8 cellular contexts compared by ENCODE assay signal in the genomic region with DNA sequence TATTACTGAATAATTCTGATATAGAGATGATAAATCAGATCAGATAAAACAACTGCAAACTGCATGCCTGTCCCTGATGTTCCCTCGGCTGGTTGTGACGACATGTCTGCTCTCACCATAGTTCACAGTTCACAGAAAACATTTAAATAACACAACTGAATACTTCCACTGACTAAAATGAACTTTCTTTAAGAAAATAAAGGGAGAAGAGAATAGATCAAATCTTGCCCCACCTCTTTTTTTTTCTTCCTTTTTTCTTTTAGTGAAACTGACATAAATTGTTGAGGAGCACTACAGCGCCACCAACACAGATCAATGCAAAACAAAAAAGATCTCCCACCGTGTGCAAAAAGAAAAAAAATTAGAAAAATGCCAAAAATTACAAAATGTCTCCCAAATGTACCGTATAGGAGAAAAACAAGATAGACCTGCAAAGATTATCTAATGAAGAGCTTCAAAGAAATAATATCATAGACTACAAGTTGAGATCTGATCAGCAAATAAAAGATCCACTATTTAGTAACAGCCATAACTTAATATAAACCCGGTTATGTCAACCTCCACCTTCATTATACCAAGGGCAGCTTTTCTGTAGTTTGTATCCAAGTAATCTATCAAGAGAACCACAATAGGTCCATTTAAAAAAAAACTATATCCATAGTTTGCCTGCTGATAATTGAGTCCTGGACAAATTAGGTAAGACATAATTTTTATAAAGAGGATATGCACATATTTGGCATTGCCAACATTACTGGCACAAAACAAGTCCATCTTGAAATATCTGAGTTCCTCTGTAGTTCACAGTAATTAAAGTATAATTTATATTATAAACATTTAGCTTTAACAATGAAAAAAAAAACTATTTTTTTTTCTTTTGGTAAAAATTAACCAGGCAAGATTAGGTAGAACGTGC. TPM values are rescaled to one million over a fixed set of nuclear protein-coding genes. Genes with fewer than 3 reads are reported as not detected.
DNase-seq lines count a peak whose midpoint lies in the region; ATAC-seq, FAIRE-seq and TF ChIP-seq lines count a peak whose summit lies in the region.

No MANE protein-coding gene starts in this region.

- TF ChIP-seq CTCF in D721Med (IDR thresholded peaks at IDR 0.05; ENCODE audit: insufficient read depth, missing control alignments) (peak; percentile 57), epithelial cell of proximal tubule (conservative IDR thresholded peaks at IDR 0.05; ENCODE audit: low read depth, low read length) (peak; percentile 52)

- H3K9me3 ChIP-seq in KOPT-K1 (ENCODE audit: insufficient read depth, low read length, poor library complexity, severe bottlenecking) (no peaks in the 10 kb centered on the region), muscle layer of duodenum (ENCODE audit: control insufficient read depth in 1 of 2, low read length in 2 of 2) (no peaks in the 10 kb centered on the region)

- FAIRE-seq in D721Med (lab: Jason Lieb, UNC) = peak; percentile 78

- H3K4me1 ChIP-seq in muscle layer of duodenum (ENCODE audit: control insufficient read depth in 1 of 2, insufficient read depth in 2 of 2, low read length in 2 of 2) = no peaks in the 10 kb centered on the region

- H3K27me3 ChIP-seq in muscle layer of duodenum (ENCODE audit: low read depth, low read length) = no peaks in the 10 kb centered on the region

- no peak for DNase-seq in D721Med (ENCODE audit: insufficient read length, low spot score)
- DNase-seq in T-helper 1 cell = peak in 3 of 5 donors; percentile 21 to 68 (median 32)
- peak; percentile 30 for DNase-seq in epithelial cell of proximal tubule (ENCODE audit: low read depth)
- DNase-seq in NK-92 treated with Interleukin-12 subunit alpha and Interleukin-12 subunit beta, amount 100 ng/mL, for 24 hours (lab: John Stamatoyannopoulos, UW) = no peak

- H3K36me3 ChIP-seq in KOPT-K1 (ENCODE audit: insufficient read depth, low read length) = no peaks in the 10 kb centered on the region; the same call in 1 of the 2 replicates
- no peaks in the 10 kb centered on the region for H3K36me3 ChIP-seq in muscle layer of duodenum (ENCODE audit: control insufficient read depth in 1 of 2, insufficient read depth in 2 of 2, low read length in 2 of 2)

- H3K4me3 ChIP-seq in epithelial cell of proximal tubule (ENCODE audit: low read depth, low read length) (peak overlapping the region; percentile 62), muscle layer of duodenum (ENCODE audit: low read depth in 1 of 2, low read length in 2 of 2) (peak overlapping the region; percentile 92 to 94)

- peak overlapping the region; percentile 84 for H3K27ac ChIP-seq in KOPT-K1 (ENCODE audit: low read depth, low read length, poor library complexity, severe bottlenecking)
- peak overlapping the region; percentile 93 for H3K27ac ChIP-seq in muscle layer of duodenum (ENCODE audit: low read length)

- ATAC-seq in GM19035 (IDR thresholded peaks at IDR 0.05; ENCODE audit: unreplicated experiment) = peak; percentile 43
- no peak for ATAC-seq in GM19328 (IDR thresholded peaks at IDR 0.05; ENCODE audit: unreplicated experiment)

RNA-seq across cellular contexts. Expression of a gene that starts 30.8 kb away (rescaled TPM):
- total RNA-seq in epithelial cell of proximal tubule = 8.8 and 9.0 TPM in 2 replicates

Comparison
In these comparisons a context has a peak if more than half of its experiments do, and no peak if none do; other contexts are left out.
1. DNase-seq: peak in T-helper 1 cell (3 of 5) and epithelial cell of proximal tubule (single experiment); none in D721Med (single experiment) and NK-92 treated with Interleukin-12 subunit alpha and Interleukin-12 subunit beta, amount 100 ng/mL, for 24 hours (single experiment).